In genomic region chr6:134515976-134516375, GRCh38 we compare ENCODE assay signal across 27 cellular contexts.
DNase-seq lines count a peak whose midpoint lies in the region; ATAC-seq, FAIRE-seq and TF ChIP-seq lines count a peak whose summit lies in the region.
"Had no signal": no experiment of that assay in that cellular context is flagged by ENCODE, and none has a peak within 500 bp of the region (broad histone marks: within the 10 kb centered on the region; RNA-seq: fewer than 3 reads in every experiment).

No MANE protein-coding gene starts in this region.

- TF ChIP-seq POLR2A in right lobe of liver (IDR thresholded peaks at IDR 0.05): no peak
- no peak for TF ChIP-seq POLR2A in HepG2 (IDR thresholded peaks at IDR 0.05; ENCODE audit: insufficient read depth in 1 of 2, low read depth in 2 of 2, low read length in 2 of 2)

- no TSS peak for BruUV-seq in HepG2 (replicated peaks; lab: Mats Ljungman, UMichigan)

- no peaks in the 10 kb centered on the region for H4K20me1 ChIP-seq in HepG2 (ENCODE audit: insufficient read depth, low read length)

- in situ Hi-C loops in HepG2 (cut with HindIII; ENCODE audit: extremely low pct_ligation_motif_present, low pct_unique_long_range_greater_than_20kb): no loop called here

- no peaks in the 10 kb centered on the region for H3K79me2 ChIP-seq in HepG2 (ENCODE audit: insufficient read depth, low read length)

- no peak for ATAC-seq in right lobe of liver
- no peak for ATAC-seq in HepG2
- ATAC-seq in naive thymus-derived CD4-positive, alpha-beta T cell: no peak
- ATAC-seq in GM18498 (IDR thresholded peaks at IDR 0.05; ENCODE audit: unreplicated experiment): no peak
- ATAC-seq: CD8-positive, alpha-beta T cell; SK-N-SH treated with all-trans-retinoic acid at 6 μM for 48 hours had no signal

- intact Hi-C loops in right lobe of liver (cut with DNase I) (loop anchor here in 1 of 2 donors (10.0 kb wide), 1 partner anchor 341 kb away; no protein-coding TSS in a partner anchor), HepG2 (cut with micrococcal nuclease; ENCODE audit: unreplicated experiment) (no loop called here)
- intact Hi-C loops in naive thymus-derived CD4-positive, alpha-beta T cell (cut with micrococcal nuclease): loop anchor here in 1 of 2 donors (5.0 to 10.0 kb wide), 3 partner anchors 79 to 269 kb away; no protein-coding TSS in a partner anchor

- H3K36me3 ChIP-seq in right lobe of liver (no peaks in the 10 kb centered on the region), HepG2 (replicated peaks in 1 of 2; ENCODE audit: control insufficient read depth in 1 of 2, insufficient read depth in 2 of 2, low read length in 2 of 2) (no peaks in the 10 kb centered on the region)
- no peaks in the 10 kb centered on the region for H3K36me3 ChIP-seq in naive thymus-derived CD4-positive, alpha-beta T cell (ENCODE audit: control insufficient read depth in 2 of 3, insufficient read depth in 3 of 3, low read length in 3 of 3)
- H3K36me3 ChIP-seq: HAP-1, MG63 had no signal

- TF ChIP-seq CTCF in right lobe of liver (IDR thresholded peaks at IDR 0.05): no peak
- TF ChIP-seq CTCF in HepG2 (CRISPR knock-in tag; IDR thresholded peaks at IDR 0.05): no peak
- no peak for TF ChIP-seq CTCF in cardiac fibroblast (IDR thresholded peaks at IDR 0.05; ENCODE audit: low read depth, low read length)
- TF ChIP-seq CTCF in osteocyte (IDR thresholded peaks at IDR 0.05): no peak

- H3K4me1 Mint-ChIP-seq in naive thymus-derived CD4-positive, alpha-beta T cell: peaks cover 13 to 44% (median 31%) of the 10 kb centered on the region in 7 donors
- peaks cover 61% of the 10 kb centered on the region for H3K4me1 Mint-ChIP-seq in osteocyte (ENCODE audit: unreplicated experiment)

- no peak for FAIRE-seq in HepG2 (lab: Jason Lieb, UNC)
- FAIRE-seq: GM12891, HTR-8/SVneo, RCC 7860 had no signal

- no peaks in the 10 kb centered on the region for H3K27me3 ChIP-seq in right lobe of liver
- peaks cover 0 to 4% of the 10 kb centered on the region in 2 experiments; a peak in 1 of 5 replicates for H3K27me3 ChIP-seq in HepG2 (ENCODE audit: control insufficient read depth in 1 of 2, insufficient read depth in 2 of 2, low read length in 2 of 2)
- H3K27me3 ChIP-seq in naive thymus-derived CD4-positive, alpha-beta T cell (ENCODE audit: control insufficient read depth in 2 of 2, insufficient read depth in 2 of 2, low read length in 2 of 2): no peaks in the 10 kb centered on the region
- H3K27me3 ChIP-seq: MG63 had no signal

- POLR2A ChIA-PET in HepG2 (lab: Yijun Ruan, JAX): no interaction called here
- POLR2A ChIA-PET in naive thymus-derived CD4-positive, alpha-beta T cell (lab: Charles Lee): interaction anchor here (1.5 kb wide), 1 partner anchor 338 kb away, joined by 3 read pairs; no protein-coding TSS in a partner anchor

- H3K4me3 ChIP-seq in right lobe of liver: no peak overlapping the region
- no peak overlapping the region for H3K4me3 ChIP-seq in HepG2 (replicated peaks in 1 of 3; ENCODE audit: insufficient read depth in 1 of 3, low read depth in 2 of 3, low read length in 3 of 3)
- no peak overlapping the region for H3K4me3 ChIP-seq in cardiac fibroblast (replicated peaks in 1 of 2; ENCODE audit: low read depth in 2 of 2, low read length in 2 of 2)
- no peak overlapping the region for H3K4me3 ChIP-seq in naive thymus-derived CD4-positive, alpha-beta T cell (ENCODE audit: low read length)
- H3K4me3 ChIP-seq: HAP-1, MG63 had no signal

- H3K4me1 ChIP-seq in right lobe of liver (peaks cover 0 to 31% (median 14%) of the 10 kb centered on the region in 4 donors), HepG2 (ENCODE audit: insufficient read depth, low read length) (peaks cover 11% of the 10 kb centered on the region)
- H3K4me1 ChIP-seq in naive thymus-derived CD4-positive, alpha-beta T cell (ENCODE audit: control insufficient read depth in 2 of 2, insufficient read depth in 2 of 2, low read length in 2 of 2): peaks cover 0 to 25% of the 10 kb centered on the region in 2 donors

- H3K36me3 Mint-ChIP-seq in naive thymus-derived CD4-positive, alpha-beta T cell: peaks cover 0 to 1% (median 0%) of the 10 kb centered on the region in 5 donors
- H3K36me3 Mint-ChIP-seq in osteocyte (ENCODE audit: unreplicated experiment): no peaks in the 10 kb centered on the region
- H3K36me3 Mint-ChIP-seq: CD8-positive, alpha-beta T cell had no signal

- H3K27me3 Mint-ChIP-seq in naive thymus-derived CD4-positive, alpha-beta T cell: no peaks in the 10 kb centered on the region
- H3K27me3 Mint-ChIP-seq in osteocyte (ENCODE audit: unreplicated experiment): no peaks in the 10 kb centered on the region
- H3K27me3 Mint-ChIP-seq: IgD-negative memory B cell had no signal

- TF ChIP-seq RAD21 in HepG2 (CRISPR knock-in tag; IDR thresholded peaks at IDR 0.05): no peak

- no peaks in the 10 kb centered on the region for H3K9me3 Mint-ChIP-seq in naive thymus-derived CD4-positive, alpha-beta T cell
- no peaks in the 10 kb centered on the region for H3K9me3 Mint-ChIP-seq in osteocyte (ENCODE audit: unreplicated experiment)
- H3K9me3 Mint-ChIP-seq: CD8-positive, alpha-beta T cell; IgD-negative memory B cell had no signal

- H3K27ac Mint-ChIP-seq in naive thymus-derived CD4-positive, alpha-beta T cell: peak overlapping the region in 5 of 9 donors; percentile 19 to 83 (median 39)
- no peak overlapping the region for H3K27ac Mint-ChIP-seq in osteocyte (ENCODE audit: unreplicated experiment)
- H3K27ac Mint-ChIP-seq: CD8-positive, alpha-beta T cell; IgD-negative memory B cell had no signal

- H3K4me3 Mint-ChIP-seq in naive thymus-derived CD4-positive, alpha-beta T cell: no peak overlapping the region
- H3K4me3 Mint-ChIP-seq in osteocyte (ENCODE audit: unreplicated experiment): no peak overlapping the region
- H3K4me3 Mint-ChIP-seq: CD8-positive, alpha-beta T cell; IgD-negative memory B cell had no signal

- peak overlapping the region in 2 of 3 donors; percentile 66 to 87 for H3K27ac ChIP-seq in right lobe of liver
- no peak overlapping the region for H3K27ac ChIP-seq in HepG2 (ENCODE audit: extremely low read length, insufficient read depth, low read length)
- no peak overlapping the region for H3K27ac ChIP-seq in naive thymus-derived CD4-positive, alpha-beta T cell (ENCODE audit: low read depth, low read length)

- 54% methylated on average over 2 of the region's 2 CpGs for WGBS in right lobe of liver (ENCODE audit: insufficient coverage, low coverage, low lambda C conversion rate, missing lambda C conversion rate)
- 20% methylated on average over 2 of the region's 2 CpGs for WGBS in HepG2 (ENCODE audit: low lambda C conversion rate)

- no peak overlapping the region for H3K4me2 ChIP-seq in HepG2 (ENCODE audit: low read depth, low read length)

- no peak overlapping the region for H3K9ac ChIP-seq in HepG2 (ENCODE audit: insufficient read depth, low read depth, low read length)

- H3K9me3 ChIP-seq in right lobe of liver (no peaks in the 10 kb centered on the region), HepG2 (ENCODE audit: low read length) (no peaks in the 10 kb centered on the region)
- no peaks in the 10 kb centered on the region for H3K9me3 ChIP-seq in naive thymus-derived CD4-positive, alpha-beta T cell (ENCODE audit: control insufficient read depth in 2 of 3, low read length in 3 of 3)
- H3K9me3 ChIP-seq: HAP-1, MG63 had no signal

- CTCF ChIA-PET in HepG2 (lab: Yijun Ruan, JAX; ENCODE audit: low intra/inter-chr PET ratio, low total read pairs): no interaction called here
- CTCF ChIA-PET in naive thymus-derived CD4-positive, alpha-beta T cell (lab: Charles Lee): no interaction called here

- no peak overlapping the region for H2AFZ ChIP-seq in HepG2 (ENCODE audit: low read length)

- no peak for TF ChIP-seq EP300 in HepG2 (IDR thresholded peaks at IDR 0.05; ENCODE audit: low read depth in 2 of 2, low read length in 2 of 2)
- no peak for TF ChIP-seq EP300 in HepG2 (CRISPR knock-in tag; IDR thresholded peaks at IDR 0.05; ENCODE audit: borderline replicate concordance)

- DNase-seq in right lobe of liver (no peak), HepG2 (ENCODE audit: low spot score) (no peak), cardiac fibroblast (ENCODE audit: low read depth in 2 of 2) (peak; percentile 69 to 92), osteocyte (ENCODE audit: extremely low spot score, unreplicated experiment) (no peak), middle frontal gyrus (ENCODE audit: extremely low spot score, low spot score) (no peak), NCI-H226 (no peak)
- DNase-seq in naive thymus-derived CD4-positive, alpha-beta T cell: no peak
- DNase-seq: 8988T; CD8-positive, alpha-beta T cell; DMS53; EL; Kasumi-1; MG63; NCI-H1092; NCI-H146; NCI-H2029 treated with DMSO at 0.1 percent for 48 hours; NCI-H2171 treated with DMSO at 0.1 percent for 48 hours; NCI-H748 treated with DMSO at 0.1 percent for 48 hours; NK-92 treated with Interleukin-12 subunit alpha and Interleukin-12 subunit beta, amount 100 ng/mL, for 24 hours; SHP77 had no signal

TF ChIP-seq in HepG2, 621 proteins besides CTCF, POLR2A, EP300 and RAD21:
- TF ChIP-seq ARNT2 (CRISPR knock-in tag; IDR thresholded peaks at IDR 0.05; ENCODE audit: low read depth) (no peak), ZNF691 (CRISPR knock-in tag; IDR thresholded peaks at IDR 0.05; ENCODE audit: borderline replicate concordance, low read depth) (no peak), ZNF33A (CRISPR knock-in tag; IDR thresholded peaks at IDR 0.05; ENCODE audit: borderline replicate concordance) (no peak), ZBTB49 (CRISPR knock-in tag; IDR thresholded peaks at IDR 0.05; ENCODE audit: borderline replicate concordance) (no peak), ESRRA (CRISPR knock-in tag; IDR thresholded peaks at IDR 0.05; ENCODE audit: low read depth) (no peak)

Comparison
In these comparisons a context has a peak if more than half of its experiments do, and no peak if none do; other contexts are left out.
1. H3K27ac ChIP-seq: peak in right lobe of liver (2 of 3); none in HepG2 (single experiment) and naive thymus-derived CD4-positive, alpha-beta T cell (single experiment).
2. DNase-seq: peak in cardiac fibroblast (2 of 2); none in right lobe of liver (0 of 3), HepG2 (single experiment), naive thymus-derived CD4-positive, alpha-beta T cell (0 of 9), osteocyte (single experiment), middle frontal gyrus (single experiment) and NCI-H226 (single experiment).